In the genomic region with DNA sequence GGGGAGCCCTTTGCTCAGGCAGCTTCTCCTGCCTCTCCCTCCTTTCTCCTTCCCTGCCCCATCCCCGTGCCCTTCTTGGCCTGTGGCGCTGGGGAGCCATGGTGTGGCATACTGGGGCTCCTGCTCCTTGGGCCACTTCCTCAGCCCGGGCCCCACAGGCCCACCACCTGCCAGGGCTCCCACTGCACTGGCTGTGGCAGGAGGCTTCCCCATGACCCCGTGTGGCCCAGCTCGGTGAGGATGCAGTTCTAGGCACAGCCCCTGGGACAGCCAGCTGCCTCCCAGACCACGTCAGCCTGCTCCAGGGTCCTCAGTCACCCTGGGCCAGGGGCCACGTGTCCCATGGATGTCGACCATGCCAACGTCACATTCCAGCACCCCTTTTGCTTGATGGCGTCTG, we compare ENCODE assay signal across 18 cellular contexts. TPM values are rescaled to one million over a fixed set of nuclear protein-coding genes. Genes with fewer than 3 reads are reported as not detected.
DNase-seq lines count a peak whose midpoint lies in the region; ATAC-seq, FAIRE-seq and TF ChIP-seq lines count a peak whose summit lies in the region.
"Had no signal": no experiment of that assay in that cellular context is flagged by ENCODE, and none has a peak within 500 bp of the region (broad histone marks: within the 10 kb centered on the region; RNA-seq: fewer than 3 reads in every experiment).

No MANE protein-coding gene starts in this region.

- no peaks in the 10 kb centered on the region for H3K4me1 ChIP-seq in GM23338 (ENCODE audit: insufficient read depth)
- no peaks in the 10 kb centered on the region for H3K4me1 ChIP-seq in kidney (ENCODE audit: control insufficient read depth in 1 of 2, insufficient read depth in 1 of 2, low read depth in 1 of 2, low read length in 2 of 2)
- H3K4me1 ChIP-seq: BE2C had no signal

- H3K9me3 Mint-ChIP-seq in activated naive CD4-positive, alpha-beta T cell treated with anti-CD3 and anti-CD28 coated beads, Interleukin-2, amount 50 U/mL, for 72 hours = no peaks in the 10 kb centered on the region
- H3K9me3 Mint-ChIP-seq in GM23338 = peaks cover 21% of the 10 kb centered on the region
- no peaks in the 10 kb centered on the region for H3K9me3 Mint-ChIP-seq in stimulated activated naive B cell treated with anti-CD40 and anti-IgM and Interleukin-4, amounts not matched to agents 10 μg/mL and 1 μg/mL and 100 μg/mL, for 72 hours
- H3K9me3 Mint-ChIP-seq: CD8-positive, alpha-beta memory T cell; HFFc6 had no signal

- no peaks in the 10 kb centered on the region for H4K20me1 ChIP-seq in GM23338 (replicated peaks; ENCODE audit: insufficient read depth)

- no peak overlapping the region for H3K4me3 Mint-ChIP-seq in GM23338
- no peak overlapping the region for H3K4me3 Mint-ChIP-seq in stimulated activated naive B cell treated with anti-CD40 and anti-IgM and Interleukin-4, amounts not matched to agents 10 μg/mL and 1 μg/mL and 100 μg/mL, for 72 hours
- H3K4me3 Mint-ChIP-seq: CD8-positive, alpha-beta memory T cell; HFFc6 had no signal

- H3F3A ChIP-seq in GM23338 (replicated peaks; ENCODE audit: low read depth) = 0 out of 2 replicates have a peak, but pooled peaks cover 7% of the 10 kb centered on the region

- no peak overlapping the region for H3K27ac ChIP-seq in GM23338 (ENCODE audit: low read depth)
- no peak overlapping the region for H3K27ac ChIP-seq in kidney (ENCODE audit: low read depth in 2 of 2, low read length in 2 of 2)

- no peaks in the 10 kb centered on the region for H3K9me2 ChIP-seq in GM23338 (ENCODE audit: insufficient read depth)

- H3K9ac ChIP-seq in kidney (ENCODE audit: low read length in 2 of 2) = no peak overlapping the region

- TF ChIP-seq CTCF in GM23338 (conservative IDR thresholded peaks at IDR 0.05; ENCODE audit: low read depth in 2 of 2) (no peak), kidney (IDR thresholded peaks at IDR 0.05; ENCODE audit: borderline replicate concordance, extremely low read depth, insufficient read depth) (no peak)

- ATAC-seq in activated naive CD4-positive, alpha-beta T cell treated with anti-CD3 and anti-CD28 coated beads, Interleukin-2, amount 50 U/mL, for 72 hours = peak in 1 of 2 donors; percentile 16
- ATAC-seq in GM23338 (peak; percentile 20; the same call in 2 of the 3 replicates), HG03039 (IDR thresholded peaks at IDR 0.05; ENCODE audit: unreplicated experiment) (no peak), HG02970 (IDR thresholded peaks at IDR 0.05; ENCODE audit: low FRiP score, unreplicated experiment) (no peak)
- no peak for ATAC-seq in stimulated activated naive B cell treated with anti-CD40 and anti-IgM and Interleukin-4, amounts not matched to agents 10 μg/mL and 1 μg/mL and 100 μg/mL, for 72 hours (replicated peaks)

- H3K36me3 ChIP-seq in GM23338 (ENCODE audit: insufficient read depth) (no peaks in the 10 kb centered on the region), kidney (ENCODE audit: control insufficient read depth in 1 of 2, insufficient read depth in 2 of 2, low read length in 2 of 2) (peaks cover 0 to 2% of the 10 kb centered on the region in 2 donors)

- no peak overlapping the region for H2AFZ ChIP-seq in GM23338

- H3K9me3 ChIP-seq in kidney (ENCODE audit: control insufficient read depth in 1 of 2, low read length in 2 of 2) = no peaks in the 10 kb centered on the region
- H3K9me3 ChIP-seq: BE2C had no signal

- no peaks in the 10 kb centered on the region for H3K27me3 ChIP-seq in GM23338 (ENCODE audit: insufficient read depth)
- H3K27me3 ChIP-seq: BE2C had no signal

- DNase-seq in activated naive CD4-positive, alpha-beta T cell treated with anti-CD3 and anti-CD28 coated beads, Interleukin-2, amount 50 U/mL, for 72 hours (ENCODE audit: low spot score in 2 of 2) = no peak
- DNase-seq in activated naive CD4-positive, alpha-beta T cell treated with anti-CD3 and anti-CD28 coated beads, Interleukin-2, amount 50 U/mL, for 16 hours = no peak
- no peak for DNase-seq in GM23338 (ENCODE audit: low spot score)
- DNase-seq in kidney = peak; percentile 60
- no peak for DNase-seq in stimulated activated naive B cell treated with anti-CD40 and anti-IgM and Interleukin-4, amounts not matched to agents 10 μg/mL and 1 μg/mL and 100 μg/mL, for 72 hours
- DNase-seq in NCI-H1436 (lab: John Stamatoyannopoulos, UW) = no peak
- DNase-seq: BE2C; CD8-positive, alpha-beta memory T cell; GF-D8; GOT3; HFFc6; NCI-H1436 treated with DMSO at 0.1 percent for 48 hours; NCI-H2081; NCI-H510A treated with DMSO at 0.1 percent for 48 hours; SIG-M5 had no signal

- H3K27ac Mint-ChIP-seq in activated naive CD4-positive, alpha-beta T cell treated with anti-CD3 and anti-CD28 coated beads, Interleukin-2, amount 50 U/mL, for 72 hours = peak overlapping the region; percentile 62 to 68
- no peak overlapping the region for H3K27ac Mint-ChIP-seq in GM23338
- H3K27ac Mint-ChIP-seq in stimulated activated naive B cell treated with anti-CD40 and anti-IgM and Interleukin-4, amounts not matched to agents 10 μg/mL and 1 μg/mL and 100 μg/mL, for 72 hours = peak overlapping the region; percentile 31
- H3K27ac Mint-ChIP-seq: HFFc6 had no signal

- intact Hi-C loops in kidney (cut with DNase I) = no loop called here

- FAIRE-seq in kidney (lab: Jason Lieb, UNC) = no peak
- FAIRE-seq: RCC 7860 had no signal

- H3K4me1 Mint-ChIP-seq in GM23338 = no peaks in the 10 kb centered on the region
- peaks cover 16 to 22% of the 10 kb centered on the region in 2 donors for H3K4me1 Mint-ChIP-seq in stimulated activated naive B cell treated with anti-CD40 and anti-IgM and Interleukin-4, amounts not matched to agents 10 μg/mL and 1 μg/mL and 100 μg/mL, for 72 hours
- H3K4me1 Mint-ChIP-seq: CD8-positive, alpha-beta memory T cell had no signal

- no peaks in the 10 kb centered on the region for H3K79me2 ChIP-seq in GM23338 (replicated peaks; ENCODE audit: insufficient read depth)

- H3K36me3 Mint-ChIP-seq in activated naive CD4-positive, alpha-beta T cell treated with anti-CD3 and anti-CD28 coated beads, Interleukin-2, amount 50 U/mL, for 72 hours = no peaks in the 10 kb centered on the region
- H3K36me3 Mint-ChIP-seq in GM23338 (ENCODE audit: low read depth) = peaks cover 32% of the 10 kb centered on the region
- peaks cover 35 to 65% of the 10 kb centered on the region in 2 donors for H3K36me3 Mint-ChIP-seq in stimulated activated naive B cell treated with anti-CD40 and anti-IgM and Interleukin-4, amounts not matched to agents 10 μg/mL and 1 μg/mL and 100 μg/mL, for 72 hours

- peaks cover 2% of the 10 kb centered on the region for H3K27me3 Mint-ChIP-seq in GM23338 (ENCODE audit: insufficient read depth, low read depth, poor library complexity)
- no peaks in the 10 kb centered on the region for H3K27me3 Mint-ChIP-seq in stimulated activated naive B cell treated with anti-CD40 and anti-IgM and Interleukin-4, amounts not matched to agents 10 μg/mL and 1 μg/mL and 100 μg/mL, for 72 hours
- H3K27me3 Mint-ChIP-seq: CD8-positive, alpha-beta memory T cell had no signal

- no peak overlapping the region for H3K4me3 ChIP-seq in GM23338
- H3K4me3 ChIP-seq in kidney (ENCODE audit: low read length in 2 of 2) = no peak overlapping the region

- H3K4me2 ChIP-seq in GM23338 = no peak overlapping the region

TF ChIP-seq in GM23338, 12 proteins besides CTCF, POLR2A, EP300 and RAD21:
- no peak for TF ChIP-seq CREB1 (CRISPR knock-in tag; IDR thresholded peaks at IDR 0.05; ENCODE audit: low read depth)
- no peak for TF ChIP-seq EZH2phosphoT487 (IDR thresholded peaks at IDR 0.05; ENCODE audit: unreplicated experiment)
- TF ChIP-seq JUNB (IDR thresholded peaks at IDR 0.05; ENCODE audit: unreplicated experiment) = no peak
- no peak for TF ChIP-seq ETS1 (IDR thresholded peaks at IDR 0.05)
- no peak for TF ChIP-seq ZNF114 (CRISPR knock-in tag; IDR thresholded peaks at IDR 0.05)

RNA-seq across cellular contexts. Expression of gene AMN, which starts 13.0 kb away (rescaled TPM):
- under 1 TPM; 0.30 to 0.49 TPM for total RNA-seq in activated naive CD4-positive, alpha-beta T cell treated with anti-CD3 and anti-CD28 coated beads, Interleukin-2, amount 50 U/mL, for 72 hours
- 0.16 and 0.69 TPM in 2 replicates for total RNA-seq in GM23338 (2014; rRNA removed; shearing (Covaris generic))
- polyA plus RNA-seq in GM23338 (2016; fragmentation: Nextera tagmentation; extraction: Ambion mirVana) (1.2 and 1.6 TPM in 2 replicates), kidney (ENCODE audit: insufficient read depth, low read depth, low replicate concordance) (121 TPM)
- 58.0 TPM for total RNA-seq in kidney
- total RNA-seq: HFFc6 had no signal

Comparison
In these comparisons a context has a peak if more than half of its experiments do, and no peak if none do; other contexts are left out.
1. RNA of gene AMN, which starts 13.0 kb away (total RNA-seq): 58.0 TPM in kidney (single experiment); 0.16 to 0.69 TPM in GM23338 and 0.30 to 0.49 TPM in activated naive CD4-positive, alpha-beta T cell treated with anti-CD3 and anti-CD28 coated beads, Interleukin-2, amount 50 U/mL, for 72 hours; every median in the first group is over 10 times any median in the second.